In genomic region chr11:9601041-9601875, GRCh38 we compare ENCODE assay signal across 8 cellular contexts. TPM values are rescaled to one million over a fixed set of nuclear protein-coding genes. Genes with fewer than 3 reads are reported as not detected.
DNase-seq lines count a peak whose midpoint lies in the region; ATAC-seq, FAIRE-seq and TF ChIP-seq lines count a peak whose summit lies in the region.

No MANE protein-coding gene starts in this region.

- no peaks in the 10 kb centered on the region for H3K79me2 ChIP-seq in keratinocyte (ENCODE audit: control insufficient read depth, insufficient read depth, low read length)

- H3K9ac ChIP-seq in keratinocyte (ENCODE audit: control insufficient read depth, extremely low read depth, insufficient read depth, low read length) = peak overlapping the region; percentile 48

- H3K4me2 ChIP-seq in keratinocyte (ENCODE audit: control insufficient read depth, extremely low read depth, insufficient read depth, low read depth, low read length) = peak overlapping the region; percentile 61

- TF ChIP-seq CTCF in keratinocyte (optimal IDR thresholded peaks at IDR 0.05 in 1 of 3, IDR thresholded peaks at IDR 0.05 in 1 of 3, conservative IDR thresholded peaks at IDR 0.05 in 1 of 3; ENCODE audit: extremely low read depth in 1 of 3, insufficient read depth in 2 of 3, low read length in 3 of 3) = no peak

- H3K9me1 ChIP-seq in keratinocyte (ENCODE audit: control insufficient read depth, extremely low read depth, insufficient read depth, low read length) = peaks cover 5% of the 10 kb centered on the region

- H4K20me1 ChIP-seq in keratinocyte (ENCODE audit: control insufficient read depth, extremely low read depth, insufficient read depth, low read length) = no peaks in the 10 kb centered on the region

- dilution Hi-C loops in keratinocyte (cut with MboI; ENCODE audit: extremely low pct_ligation_motif_present, low sequenced_read_pairs) = no loop called here

- peak overlapping the region; percentile 78 for H2AFZ ChIP-seq in keratinocyte (ENCODE audit: control insufficient read depth, low read length)

- DNase-seq in AG08395 (ENCODE audit: low spot score) (peak; percentile 42), keratinocyte (ENCODE audit: low read depth, low spot score) (peak; percentile 49), NCI-H2227 (lab: John Stamatoyannopoulos, UW; ENCODE audit: unreplicated experiment) (no peak)
- peak; percentile 65 to 83 for DNase-seq in activated naive CD4-positive, alpha-beta T cell treated with anti-CD3 and anti-CD28 coated beads, Interleukin-2, amount 50 U/mL, for 72 hours (ENCODE audit: low spot score in 2 of 2)
- peak; percentile 49 for DNase-seq in stimulated activated CD8-positive, alpha-beta memory T cell treated with anti-CD3 and anti-CD28 coated beads, Interleukin-4, amount 100 ng/mL, for 24 hours (ENCODE audit: low read depth)

- ATAC-seq in GM19023 (IDR thresholded peaks at IDR 0.05; ENCODE audit: unreplicated experiment) (peak; percentile 81), HG03095 (IDR thresholded peaks at IDR 0.05; ENCODE audit: unreplicated experiment) (peak; percentile 75)
- peak; percentile 78 to 94 for ATAC-seq in activated naive CD4-positive, alpha-beta T cell treated with anti-CD3 and anti-CD28 coated beads, Interleukin-2, amount 50 U/mL, for 72 hours

- no peaks in the 10 kb centered on the region for H3K36me3 ChIP-seq in keratinocyte (ENCODE audit: control insufficient read depth in 2 of 2, extremely low read depth in 1 of 2, insufficient read depth in 2 of 2, low read length in 2 of 2)

- peak overlapping the region in 1 of 3 experiments; percentile 16 for H3K4me3 ChIP-seq in keratinocyte (ENCODE audit: control insufficient read depth in 2 of 3, extremely low read depth in 1 of 3, insufficient read depth in 2 of 3, low read depth in 1 of 3, low read length in 3 of 3)

- H3K27ac Mint-ChIP-seq in activated naive CD4-positive, alpha-beta T cell treated with anti-CD3 and anti-CD28 coated beads, Interleukin-2, amount 50 U/mL, for 72 hours = peak overlapping the region; percentile 85 to 92

- peaks cover 12% of the 10 kb centered on the region for H3K4me1 ChIP-seq in keratinocyte (ENCODE audit: control insufficient read depth, extremely low read depth, insufficient read depth, low read length)

- H3K9me3 Mint-ChIP-seq in activated naive CD4-positive, alpha-beta T cell treated with anti-CD3 and anti-CD28 coated beads, Interleukin-2, amount 50 U/mL, for 72 hours = no peaks in the 10 kb centered on the region

- H3K9me3 ChIP-seq in keratinocyte (ENCODE audit: control insufficient read depth, low read depth, low read length) = no peaks in the 10 kb centered on the region

- H3K27ac ChIP-seq in keratinocyte (ENCODE audit: control insufficient read depth, insufficient read depth, low read length) = peak overlapping the region; percentile 58

- TF ChIP-seq POLR2A in Raji (IDR thresholded peaks at IDR 0.05; ENCODE audit: insufficient read depth, low read depth, low read length) = peak; percentile 79

- no peak for FAIRE-seq in keratinocyte (lab: Jason Lieb, UNC)

- H3K27me3 ChIP-seq in keratinocyte (ENCODE audit: control insufficient read depth, extremely low read depth, insufficient read depth, low read length) = no peaks in the 10 kb centered on the region

- no peaks in the 10 kb centered on the region for H3K36me3 Mint-ChIP-seq in activated naive CD4-positive, alpha-beta T cell treated with anti-CD3 and anti-CD28 coated beads, Interleukin-2, amount 50 U/mL, for 72 hours

RNA-seq across cellular contexts. Expression of gene WEE1, which starts 27.8 kb away (rescaled TPM):
- 10 to 100 TPM; 39.8 to 52.3 TPM for total RNA-seq in activated naive CD4-positive, alpha-beta T cell treated with anti-CD3 and anti-CD28 coated beads, Interleukin-2, amount 50 U/mL, for 72 hours
- polyA plus RNA-seq in keratinocyte = 18.2 to 39.2 TPM (median 19.9 TPM) in 3 replicates
- 169 TPM for polyA plus RNA-seq in keratinocyte (2011; ENCODE audit: low read depth)
- polyA plus RNA-seq in keratinocyte (2011; cell fraction: cytosol; rRNA removed) = 8.5 and 15.1 TPM in 2 replicates
- 29.7 and 38.1 TPM in 2 replicates for polyA plus RNA-seq in keratinocyte (2011; cell fraction: nucleus; rRNA removed)
- 11.3 and 33.3 TPM in 2 replicates for polyA plus RNA-seq in keratinocyte (2012; ENCODE audit: low replicate concordance)
- polyA minus RNA-seq in keratinocyte = 3.1 to 33.5 TPM (median 19.8 TPM) in 3 replicates
- polyA minus RNA-seq in keratinocyte (2011; cell fraction: cytosol; rRNA and poly(A)+ RNA removed) = 10.6 TPM
- polyA minus RNA-seq in keratinocyte (2011; cell fraction: nucleus; rRNA and poly(A)+ RNA removed) = 16.2 and 29.6 TPM in 2 replicates
